Comparison of ENCODE assay signal across 23 cellular contexts in genomic region chr6:30862156-30862875, GRCh38. TPM values are rescaled to one million over a fixed set of nuclear protein-coding genes. Genes with fewer than 3 reads are reported as not detected.
DNase-seq lines count a peak whose midpoint lies in the region; ATAC-seq, FAIRE-seq and TF ChIP-seq lines count a peak whose summit lies in the region.
"Had no signal": no experiment of that assay in that cellular context is flagged by ENCODE, and none has a peak within 500 bp of the region (broad histone marks: within the 10 kb centered on the region; RNA-seq: fewer than 3 reads in every experiment).

No MANE protein-coding gene starts in this region.

- H3K79me1 ChIP-seq in IMR-90 (ENCODE audit: low read depth in 1 of 2, low read length in 2 of 2) (no peaks in the 10 kb centered on the region), H1 (ENCODE audit: low read depth, low read length) (no peaks in the 10 kb centered on the region)

- H4K91ac ChIP-seq in IMR-90 (ENCODE audit: insufficient read depth, low read depth, low read length) (no peak overlapping the region), H1 (replicated peaks; ENCODE audit: insufficient read length, low read length) (no peak overlapping the region)

- H3K4me1 Mint-ChIP-seq in nephron progenitor cell (peaks cover 34% of the 10 kb centered on the region), MCF 10A (ENCODE audit: insufficient read depth, unreplicated experiment) (peaks cover 5% of the 10 kb centered on the region)
- H3K4me1 Mint-ChIP-seq: CD4-positive, alpha-beta memory T cell had no signal

- H2AFZ ChIP-seq in IMR-90 (replicated peaks; ENCODE audit: low read length, poor library complexity) (no peak overlapping the region), H1 (ENCODE audit: low read length) (no peak overlapping the region)
- H2AFZ ChIP-seq: GM23248 had no signal

- peaks cover 39% of the 10 kb centered on the region for H3K9me3 Mint-ChIP-seq in nephron progenitor cell
- H3K9me3 Mint-ChIP-seq in MCF 10A (ENCODE audit: unreplicated experiment): no peaks in the 10 kb centered on the region

- H2AK5ac ChIP-seq in IMR-90 (ENCODE audit: low read depth, low read length): no peak overlapping the region
- H2AK5ac ChIP-seq in H1 (ENCODE audit: low read depth, low read length): no peak overlapping the region

- peak; percentile 39 for DNase-seq in AG08395 (ENCODE audit: low spot score)
- no peak for DNase-seq in IMR-90
- DNase-seq in H1 (ENCODE audit: low read depth in 1 of 2, low spot score in 2 of 2): no peak
- DNase-seq in nephron progenitor cell: no peak
- DNase-seq in kidney: no peak
- DNase-seq in stimulated activated CD4-positive, alpha-beta T cell treated with anti-CD3 and anti-CD28 coated beads, Interleukin-12 subunit alpha, Interleukin-12 subunit beta, amount 100 ng/mL, for 4 hours: no peak
- DNase-seq in MCF 10A (ENCODE audit: unreplicated experiment): no peak
- DNase-seq: AML-193; CD4-positive, alpha-beta memory T cell; DMS79; GM23248; NCI-H1105 treated with DMSO at 0.1 percent for 48 hours; NCI-H2029; NCI-H2171 treated with DMSO at 0.1 percent for 48 hours; NCI-H774; SHP77 had no signal

- H3K36me3 ChIP-seq in IMR-90 (ENCODE audit: control insufficient read depth, insufficient read depth, low read length): no peaks in the 10 kb centered on the region
- no peaks in the 10 kb centered on the region for H3K36me3 ChIP-seq in H1 (ENCODE audit: control insufficient read depth in 2 of 4, insufficient read depth in 4 of 4, low read length in 3 of 4)
- H3K36me3 ChIP-seq in kidney (ENCODE audit: control insufficient read depth in 1 of 2, insufficient read depth in 2 of 2, low read length in 2 of 2): no peaks in the 10 kb centered on the region

- H2BK15ac ChIP-seq in IMR-90 (ENCODE audit: low read depth, low read length) (no peak overlapping the region), H1 (ENCODE audit: low read length) (no peak overlapping the region)

- TF ChIP-seq RAD21 in IMR-90 (IDR thresholded peaks at IDR 0.05; ENCODE audit: low read length): no peak
- no peak for TF ChIP-seq RAD21 in H1 (IDR thresholded peaks at IDR 0.05 in 1 of 2, conservative IDR thresholded peaks at IDR 0.05 in 1 of 2; ENCODE audit: low read depth in 2 of 2, low read length in 2 of 2)

- intact Hi-C loops in IMR-90 (cut with micrococcal nuclease) (no loop called here), kidney (cut with DNase I) (no loop called here), MCF 10A (cut with micrococcal nuclease) (no loop called here)

- H3K27ac ChIP-seq in IMR-90 (ENCODE audit: insufficient read depth, low read length): no peak overlapping the region
- no peak overlapping the region for H3K27ac ChIP-seq in H1 (ENCODE audit: low read depth, low read length)
- no peak overlapping the region for H3K27ac ChIP-seq in kidney (ENCODE audit: low read depth in 2 of 2, low read length in 2 of 2)
- H3K27ac ChIP-seq: GM23248, HL-60 had no signal

- H3K4me2 ChIP-seq in IMR-90 (ENCODE audit: low read depth, low read length) (no peak overlapping the region), H1 (ENCODE audit: insufficient read depth in 1 of 2, low read depth in 2 of 2, low read length in 2 of 2) (no peak overlapping the region)

- H3K23ac ChIP-seq in IMR-90 (ENCODE audit: low read depth, low read length) (no peak overlapping the region), H1 (ENCODE audit: insufficient read length) (no peak overlapping the region)

- no peak overlapping the region for H2BK5ac ChIP-seq in IMR-90 (ENCODE audit: low read depth, low read length, poor library complexity, severe bottlenecking)
- peak overlapping the region; percentile 35; the same call in 1 of the 2 replicates for H2BK5ac ChIP-seq in H1 (ENCODE audit: low read depth, low read length)

- TF ChIP-seq EP300 in H1 (IDR thresholded peaks at IDR 0.05; ENCODE audit: borderline replicate concordance in 1 of 2, low read depth in 2 of 2, low read length in 2 of 2): no peak

- H3K27me3 Mint-ChIP-seq in nephron progenitor cell (ENCODE audit: low read depth, poor library complexity) (peaks cover 23% of the 10 kb centered on the region), MCF 10A (ENCODE audit: insufficient read depth, unreplicated experiment) (no peaks in the 10 kb centered on the region)

- no TSS peak for BruUV-seq in IMR-90 (replicated peaks; lab: Mats Ljungman, UMichigan)
- BruUV-seq in MCF 10A (replicated peaks; lab: Mats Ljungman, UMichigan): no TSS peak

- no peak overlapping the region for H2AK9ac ChIP-seq in IMR-90 (replicated peaks; ENCODE audit: low read depth, low read length, poor library complexity)

- no peak overlapping the region for H3K56ac ChIP-seq in IMR-90 (ENCODE audit: extremely low read depth, insufficient read depth, low read length)
- no peak overlapping the region for H3K56ac ChIP-seq in H1 (replicated peaks; ENCODE audit: insufficient read length, low read depth, low read length)

- no peaks in the 10 kb centered on the region for H3K23me2 ChIP-seq in H1 (ENCODE audit: low read depth, low read length)

- H2BK12ac ChIP-seq in H1 (ENCODE audit: low read depth, low read length): peak overlapping the region; percentile 39; the same call in 1 of the 2 replicates

- H3K9ac ChIP-seq in IMR-90 (ENCODE audit: low read depth, low read length): no peak overlapping the region
- H3K9ac ChIP-seq in H1 (replicated peaks in 1 of 4; ENCODE audit: extremely low read depth in 1 of 4, low read depth in 3 of 4, low read length in 3 of 4): no peak overlapping the region
- H3K9ac ChIP-seq in kidney (ENCODE audit: low read length in 2 of 2): no peak overlapping the region
- H3K9ac ChIP-seq: GM23248 had no signal

- 0 out of 2 replicates have a peak overlapping the region, but pooled peaks have one; percentile 55 for H2BK20ac ChIP-seq in IMR-90 (ENCODE audit: low read depth, low read length)
- 0 out of 2 replicates have a peak overlapping the region, but pooled peaks have one; percentile 11 for H2BK20ac ChIP-seq in H1 (ENCODE audit: low read length)

- H3K9me3 ChIP-seq in IMR-90 (ENCODE audit: control insufficient read depth, insufficient read depth, low read length) (peaks cover 2% of the 10 kb centered on the region; the same call in 1 of the 2 replicates), H1 (ENCODE audit: insufficient read depth in 2 of 2, low read depth in 1 of 2, low read length in 1 of 2) (peaks cover 10 to 20% of the 10 kb centered on the region in 2 experiments), kidney (ENCODE audit: control insufficient read depth in 1 of 2, low read length in 2 of 2) (no peaks in the 10 kb centered on the region)

- H3K36me3 Mint-ChIP-seq in nephron progenitor cell (ENCODE audit: low read depth) (peaks cover 5% of the 10 kb centered on the region), MCF 10A (ENCODE audit: insufficient read depth, unreplicated experiment) (no peaks in the 10 kb centered on the region)

- H3K4me3 Mint-ChIP-seq in nephron progenitor cell (no peak overlapping the region), MCF 10A (ENCODE audit: unreplicated experiment) (no peak overlapping the region)
- H3K4me3 Mint-ChIP-seq: CD4-positive, alpha-beta memory T cell had no signal

- dilution Hi-C loops in IMR-90 (cut with HindIII; ENCODE audit: low sequenced_read_pairs, unreplicated experiment): no loop called here

- H3K27ac Mint-ChIP-seq in nephron progenitor cell (peak overlapping the region; percentile 80), MCF 10A (ENCODE audit: low read depth, unreplicated experiment) (no peak overlapping the region)
- H3K27ac Mint-ChIP-seq: CD4-positive, alpha-beta memory T cell had no signal

- in situ Hi-C loops in IMR-90 (cut with MboI; ENCODE audit: low sequenced_read_pairs): no loop called here

- POLR2A ChIA-PET in IMR-90 (lab: Charles Lee; ENCODE audit: unreplicated experiment): no interaction called here
- POLR2A ChIA-PET in H1 (lab: Charles Lee; ENCODE audit: partially characterized antibody): interaction anchor here (1.0 to 1.9 kb wide), 4 partner anchors 14 to 137 kb away, joined by 3 to 9 read pairs (median 6); partner anchors contain the start of gene DDR1
- POLR2A ChIA-PET in MCF 10A (lab: Yijun Ruan, JAX): interaction anchor here (0.5 to 1.3 kb wide), 2 partner anchors 20 to 729 kb away, joined by 3 to 5 read pairs; no protein-coding TSS in a partner anchor

- H3K27me3 ChIP-seq in IMR-90 (ENCODE audit: control insufficient read depth, insufficient read depth, low read length) (peaks cover 19% of the 10 kb centered on the region), H1 (replicated peaks in 1 of 4; ENCODE audit: control insufficient read depth in 3 of 4, extremely low read depth in 1 of 4, insufficient read depth in 3 of 4, low read length in 3 of 4) (no peaks in the 10 kb centered on the region)

- FAIRE-seq in H1 (lab: Jason Lieb, UNC) (no peak), kidney (lab: Jason Lieb, UNC) (no peak)
- FAIRE-seq: A204.1, G401.6, GM12891, GM19239 had no signal

- 90% methylated on average over 3 of the region's 10 CpGs; no CpG with 5 or more reads in 1 of the 2 experiments for WGBS in IMR-90 (ENCODE audit: extremely low coverage in 2 of 2, insufficient read length in 1 of 2), 2 experiments
- WGBS in H1 (ENCODE audit: extremely low coverage in 1 of 2, insufficient coverage in 1 of 2, insufficient read length in 1 of 2, insufficient replicate concordance in 2 of 2, low coverage in 1 of 2, low lambda C conversion rate in 2 of 2, missing lambda C conversion rate in 1 of 2), 2 experiments: 88% methylated on average over 10 of the region's 10 CpGs; no CpG with 5 or more reads in 1 of the 2 experiments

- H4K8ac ChIP-seq in IMR-90 (ENCODE audit: low read depth in 2 of 2, low read length in 2 of 2): no peak overlapping the region
- no peak overlapping the region for H4K8ac ChIP-seq in H1 (ENCODE audit: extremely low read depth, insufficient read depth, low read length)

- no peaks in the 10 kb centered on the region for H3K79me2 ChIP-seq in H1 (ENCODE audit: control insufficient read depth in 1 of 2, insufficient read depth in 2 of 2, low read length in 2 of 2)

- H3K18ac ChIP-seq in IMR-90 (ENCODE audit: low read depth, low read length) (no peak overlapping the region), H1 (ENCODE audit: extremely low read depth, low read length) (no peak overlapping the region)

- H3K4me3 ChIP-seq in IMR-90 (ENCODE audit: insufficient read depth, low read depth, low read length) (no peak overlapping the region), H1 (ENCODE audit: extremely low read depth in 1 of 4, insufficient read depth in 2 of 4, low read depth in 3 of 4, low read length in 4 of 4) (no peak overlapping the region), kidney (ENCODE audit: low read length in 2 of 2) (no peak overlapping the region)
- H3K4me3 ChIP-seq: GM23248 had no signal

- H3K4ac ChIP-seq in IMR-90 (ENCODE audit: low read depth, low read length): no peak overlapping the region
- no peak overlapping the region for H3K4ac ChIP-seq in H1 (replicated peaks; ENCODE audit: insufficient read length, low read depth, low read length)

- CTCF ChIA-PET in IMR-90 (lab: Yijun Ruan, JAX) (interaction anchor here (1.2 kb wide), 1 partner anchor 33 kb away, joined by 4 read pairs; no protein-coding TSS in a partner anchor), H1 (lab: Charles Lee; ENCODE audit: partially characterized antibody) (interaction anchor here (0.8 to 2.1 kb wide), 8 partner anchors 15 to 54 kb away, joined by 3 to 6 read pairs (median 4); no protein-coding TSS in a partner anchor), MCF 10A (lab: Yijun Ruan, JAX) (interaction anchor here (0.9 to 1.0 kb wide), 2 partner anchors 40 to 225 kb away, joined by 3 read pairs; no protein-coding TSS in a partner anchor)

- H4K20me1 ChIP-seq in IMR-90 (ENCODE audit: insufficient read depth, low read length) (no peaks in the 10 kb centered on the region), H1 (replicated peaks in 1 of 2; ENCODE audit: control insufficient read depth in 1 of 2, insufficient read depth in 2 of 2, low read length in 2 of 2) (no peaks in the 10 kb centered on the region)

- TF ChIP-seq POLR2A in IMR-90 (IDR thresholded peaks at IDR 0.05; ENCODE audit: low read depth, low read length) (no peak), H1 (IDR thresholded peaks at IDR 0.05; ENCODE audit: control extremely low read depth in 1 of 2, low read depth in 2 of 2, low read length in 2 of 2) (no peak)

- H3K4me1 ChIP-seq in IMR-90 (ENCODE audit: control insufficient read depth, insufficient read depth, low read length) (no peaks in the 10 kb centered on the region; the same call in 1 of the 2 replicates), H1 (replicated peaks in 1 of 4; ENCODE audit: control insufficient read depth in 3 of 4, insufficient read depth in 4 of 4, low read length in 3 of 4) (no peaks in the 10 kb centered on the region), kidney (ENCODE audit: control insufficient read depth in 1 of 2, insufficient read depth in 1 of 2, low read depth in 1 of 2, low read length in 2 of 2) (peaks cover 8 to 11% of the 10 kb centered on the region in 2 donors)

- TF ChIP-seq CTCF in IMR-90 (conservative IDR thresholded peaks at IDR 0.05; ENCODE audit: low read depth, low read length) (no peak), H1 (IDR thresholded peaks at IDR 0.05; ENCODE audit: control extremely low read depth in 1 of 3, insufficient read depth in 1 of 3, low read depth in 1 of 3, low read length in 3 of 3) (no peak), nephron progenitor cell (IDR thresholded peaks at IDR 0.05) (no peak), kidney (IDR thresholded peaks at IDR 0.05; ENCODE audit: borderline replicate concordance, extremely low read depth, insufficient read depth) (no peak), MCF 10A (IDR thresholded peaks at IDR 0.05; ENCODE audit: unreplicated experiment) (no peak)

- H4K5ac ChIP-seq in IMR-90 (ENCODE audit: low read depth, low read length) (no peak overlapping the region), H1 (ENCODE audit: insufficient read length, low read depth, low read length) (no peak overlapping the region)

- peak overlapping the region; percentile 9; the same call in 1 of the 2 replicates for H3K14ac ChIP-seq in IMR-90 (replicated peaks; ENCODE audit: low read depth, low read length)
- H3K14ac ChIP-seq in H1 (ENCODE audit: insufficient read length): no peak overlapping the region

- H2BK120ac ChIP-seq in IMR-90 (ENCODE audit: low read depth, low read length) (no peak overlapping the region), H1 (replicated peaks; ENCODE audit: low read depth, low read length) (no peak overlapping the region)

- ATAC-seq in IMR-90 (ENCODE audit: low read depth) (peak; percentile 35), HG03159 (IDR thresholded peaks at IDR 0.05; ENCODE audit: unreplicated experiment) (no peak)
- ATAC-seq: Panc1 had no signal

- H3K9me1 ChIP-seq in IMR-90 (ENCODE audit: insufficient read depth, low read length): 0 out of 2 replicates have a peak, but pooled peaks cover 4% of the 10 kb centered on the region

RNA-seq across cellular contexts. Expression of gene DDR1, which starts 22.0 kb away (rescaled TPM):
- total RNA-seq in IMR-90 (2012; rRNA removed): 5.6 and 6.7 TPM in 2 replicates
- 17.8 and 19.6 TPM in 2 replicates for polyA plus RNA-seq in IMR-90 (2012; rRNA removed)
- 15.6 and 26.4 TPM in 2 replicates for polyA plus RNA-seq in IMR-90 (2012; cell fraction: cytosol; rRNA removed)
- 56.9 and 61.7 TPM in 2 replicates for polyA plus RNA-seq in IMR-90 (2012; cell fraction: nucleus; rRNA removed; ENCODE audit: low replicate concordance)
- total RNA-seq in H1 (2021; fragmentation: NEBNext Ultra II Directional; extraction: Animal tissue kit (Norgen Biotek cat#: 25700)): 181 and 182 TPM in 2 replicates
- 99.4 and 134 TPM in 2 replicates for polyA plus RNA-seq in H1 (2011; rRNA removed)
- 110 TPM for polyA plus RNA-seq in H1 (2011; cell fraction: cytosol; rRNA removed)
- 240 TPM for polyA plus RNA-seq in H1 (2011; cell fraction: nucleus; rRNA removed)
- polyA plus RNA-seq in H1 (2012, experiment 1 of 2): 139 to 201 TPM (median 179 TPM) in 4 replicates
- polyA plus RNA-seq in H1 (2012, experiment 2 of 2): 146 TPM
- 128 TPM for polyA plus RNA-seq in H1 (2013, experiment 1 of 2)
- 135 TPM for polyA plus RNA-seq in H1 (2013, experiment 2 of 2)
- polyA minus RNA-seq in H1 (2011; rRNA and poly(A)+ RNA removed): 116 and 120 TPM in 2 replicates
- 196 TPM for polyA minus RNA-seq in H1 (2011; cell fraction: cytosol; rRNA and poly(A)+ RNA removed)
- 121 TPM for polyA minus RNA-seq in H1 (2011; cell fraction: nucleus; rRNA and poly(A)+ RNA removed)
- 362 TPM for total RNA-seq in kidney
- 95.8 TPM for polyA plus RNA-seq in kidney (ENCODE audit: insufficient read depth, low read depth, low replicate concordance)
- 59.7 and 66.0 TPM in 2 replicates for total RNA-seq in MCF 10A (2022)

RNA-seq across cellular contexts. Expression of gene GTF2H4, which starts 45.7 kb away (rescaled TPM):
- 6.9 and 13.4 TPM in 2 replicates for total RNA-seq in IMR-90 (2012; rRNA removed)
- 29.5 and 30.8 TPM in 2 replicates for polyA plus RNA-seq in IMR-90 (2012; rRNA removed)
- 19.0 and 20.5 TPM in 2 replicates for polyA plus RNA-seq in IMR-90 (2012; cell fraction: cytosol; rRNA removed)
- 90.6 and 118 TPM in 2 replicates for polyA plus RNA-seq in IMR-90 (2012; cell fraction: nucleus; rRNA removed; ENCODE audit: low replicate concordance)
- 49.5 and 53.4 TPM in 2 replicates for total RNA-seq in H1 (2021; fragmentation: NEBNext Ultra II Directional; extraction: Animal tissue kit (Norgen Biotek cat#: 25700))
- 42.3 and 46.2 TPM in 2 replicates for polyA plus RNA-seq in H1 (2011; rRNA removed)
- 42.7 TPM for polyA plus RNA-seq in H1 (2011; cell fraction: cytosol; rRNA removed)
- polyA plus RNA-seq in H1 (2011; cell fraction: nucleus; rRNA removed): 147 TPM
- polyA plus RNA-seq in H1 (2012, experiment 1 of 2): 36.6 to 48.0 TPM (median 43.7 TPM) in 4 replicates
- polyA plus RNA-seq in H1 (2012, experiment 2 of 2): 81.6 TPM
- polyA plus RNA-seq in H1 (2013, experiment 1 of 2): 42.6 TPM
- polyA plus RNA-seq in H1 (2013, experiment 2 of 2): 40.8 TPM
- 27.0 and 29.0 TPM in 2 replicates for polyA minus RNA-seq in H1 (2011; rRNA and poly(A)+ RNA removed)
- polyA minus RNA-seq in H1 (2011; cell fraction: cytosol; rRNA and poly(A)+ RNA removed): 13.8 TPM
- polyA minus RNA-seq in H1 (2011; cell fraction: nucleus; rRNA and poly(A)+ RNA removed): 39.6 TPM
- 39.3 TPM for total RNA-seq in kidney
- polyA plus RNA-seq in kidney (ENCODE audit: insufficient read depth, low read depth, low replicate concordance): 20.9 TPM
- 30.6 and 33.9 TPM in 2 replicates for total RNA-seq in MCF 10A (2022)

RNA-seq across cellular contexts. Expression of gene VARS2, which starts 51.7 kb away (rescaled TPM):
- total RNA-seq in IMR-90 (2012; rRNA removed) (6.9 and 7.2 TPM in 2 replicates), kidney (34.5 TPM), MCF 10A (2022) (38.8 and 52.7 TPM in 2 replicates)
- polyA plus RNA-seq in IMR-90 (2012; rRNA removed) (13.3 and 14.0 TPM in 2 replicates), H1 (2011; rRNA removed) (26.8 and 34.8 TPM in 2 replicates), kidney (ENCODE audit: insufficient read depth, low read depth, low replicate concordance) (30.4 TPM)
- polyA plus RNA-seq in IMR-90 (2012; cell fraction: cytosol; rRNA removed): 5.5 and 6.7 TPM in 2 replicates
- polyA plus RNA-seq in IMR-90 (2012; cell fraction: nucleus; rRNA removed; ENCODE audit: low replicate concordance): 98.4 and 123 TPM in 2 replicates
- total RNA-seq in H1 (2021; fragmentation: NEBNext Ultra II Directional; extraction: Animal tissue kit (Norgen Biotek cat#: 25700)): 41.2 and 47.7 TPM in 2 replicates
- 36.0 TPM for polyA plus RNA-seq in H1 (2011; cell fraction: cytosol; rRNA removed)
- 180 TPM for polyA plus RNA-seq in H1 (2011; cell fraction: nucleus; rRNA removed)
- 20.8 to 48.2 TPM (median 43.6 TPM) in 4 replicates for polyA plus RNA-seq in H1 (2012, experiment 1 of 2)
- 31.4 TPM for polyA plus RNA-seq in H1 (2012, experiment 2 of 2)
- 25.2 TPM for polyA plus RNA-seq in H1 (2013, experiment 1 of 2)
- 23.4 TPM for polyA plus RNA-seq in H1 (2013, experiment 2 of 2)
- polyA minus RNA-seq in H1 (2011; rRNA and poly(A)+ RNA removed): 34.0 and 41.2 TPM in 2 replicates
- 25.2 TPM for polyA minus RNA-seq in H1 (2011; cell fraction: cytosol; rRNA and poly(A)+ RNA removed)
- polyA minus RNA-seq in H1 (2011; cell fraction: nucleus; rRNA and poly(A)+ RNA removed): 32.4 TPM
